Comparison of ENCODE assay signal across 1 cellular context in genomic region chr2:216499641-216500218, GRCh38.
A peak's percentile ranks its signal among the peaks of the same experiment; 100 is the strongest.
TF ChIP-seq lines count a peak whose summit lies in the region.

No MANE protein-coding gene starts in this region.

TF ChIP-seq in K562, 482 proteins besides CTCF, POLR2A, EP300 and RAD21 (continued from another document):
- 0 out of 2 replicates have a peak, but pooled peaks have one; percentile 39 for TF ChIP-seq AFF4 (CRISPR knock-in tag; IDR thresholded peaks at IDR 0.05)
TF ChIP-seq in K562: peak in this region for 2.
